Comparison of ENCODE assay signal across 9 cellular contexts in the genomic region with DNA sequence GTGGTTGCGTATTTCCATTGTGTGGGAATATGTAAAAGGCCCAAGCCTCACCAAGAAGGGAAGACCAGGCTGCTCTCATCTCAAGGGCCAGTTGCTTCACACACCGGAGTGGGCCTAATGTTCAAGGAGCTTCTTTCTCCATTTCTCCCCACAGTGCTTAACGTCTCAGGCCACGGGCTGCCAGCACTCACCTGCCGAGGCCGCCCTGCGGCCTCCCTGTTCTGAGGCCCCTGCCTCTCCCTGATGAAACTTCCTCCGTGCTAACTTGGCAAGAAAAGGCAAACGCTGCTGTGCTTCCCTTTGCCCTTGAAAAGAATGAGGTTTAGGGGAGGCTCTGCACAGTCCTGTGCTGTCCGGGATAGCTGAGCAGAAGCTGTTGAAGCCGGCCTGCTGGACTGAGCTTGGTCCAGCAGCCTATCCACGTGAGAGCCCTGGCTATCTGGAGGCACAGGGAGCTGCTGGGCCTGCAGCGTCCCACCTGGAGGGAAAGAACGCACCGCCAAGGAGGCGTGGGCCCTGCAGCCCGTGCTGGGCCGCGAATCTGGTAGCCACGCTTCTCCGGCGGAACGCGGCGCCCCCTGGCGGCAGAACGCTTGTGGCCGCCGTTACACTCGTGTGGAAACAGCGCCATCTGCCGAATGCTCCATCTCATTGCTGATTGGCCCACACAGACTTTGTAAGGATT.
DNase-seq lines count a peak whose midpoint lies in the region; ATAC-seq and TF ChIP-seq lines count a peak whose summit lies in the region.
"Had no signal": no experiment of that assay in that cellular context is flagged by ENCODE, and none has a peak within 500 bp of the region (broad histone marks: within the 10 kb centered on the region; RNA-seq: fewer than 3 reads in every experiment).

No MANE protein-coding gene starts in this region.

- TF ChIP-seq CTCF in HEK293 (tag by site-specific recombination; IDR thresholded peaks at IDR 0.05) = peak; percentile 100
- TF ChIP-seq CTCF in retinal pigment epithelial cell (conservative IDR thresholded peaks at IDR 0.05; ENCODE audit: low read depth, low read length) = peak; percentile 98

- CTCF ChIA-PET in HEK293 (lab: Yijun Ruan, JAX) = interaction anchor here (0.6 to 11.4 kb wide), 49 partner anchors 9 to 889 kb away, joined by 3 to 581 read pairs (median 5); partner anchors contain the start of genes ANKRD18B and NOL6

- H3K9me3 ChIP-seq in HEK293 (ENCODE audit: control insufficient read depth, insufficient read depth, low read depth, low read length) (no peaks in the 10 kb centered on the region), adipocyte (ENCODE audit: control insufficient read depth, low read length) (peaks cover 6% of the 10 kb centered on the region)

- POLR2A ChIA-PET in HEK293 (lab: Yijun Ruan, JAX) = interaction anchor here (1.2 kb wide), 1 partner anchor 98 kb away, joined by 8 read pairs; no protein-coding TSS in a partner anchor

- ATAC-seq in left ventricle myocardium superior (peak; percentile 89), GM19397 (IDR thresholded peaks at IDR 0.05; ENCODE audit: unreplicated experiment) (no peak)

- H3K27ac ChIP-seq in HEK293 (ENCODE audit: extremely low read depth, low read depth, low read length) = no peak overlapping the region
- H3K27ac ChIP-seq: epithelial cell of prostate had no signal

- peaks cover 17% of the 10 kb centered on the region for H3K27me3 ChIP-seq in adipocyte (replicated peaks; ENCODE audit: control insufficient read depth, insufficient read depth, low read length)

- H3K36me3 ChIP-seq in HEK293 (ENCODE audit: control insufficient read depth in 2 of 2, insufficient read depth in 1 of 2, low read length in 2 of 2) (no peaks in the 10 kb centered on the region), adipocyte (ENCODE audit: control insufficient read depth, insufficient read depth, low read length, severe bottlenecking) (no peaks in the 10 kb centered on the region)

- H3K4me1 ChIP-seq in HEK293 (ENCODE audit: control insufficient read depth, insufficient read depth, low read length) = no peaks in the 10 kb centered on the region
- no peaks in the 10 kb centered on the region for H3K4me1 ChIP-seq in adipocyte (ENCODE audit: control insufficient read depth, insufficient read depth, low read length)

- DNase-seq in EH (ENCODE audit: low read depth) = peak; percentile 75
- DNase-seq in NCI-H1417 treated with DMSO at 0.1 percent for 48 hours (lab: John Stamatoyannopoulos, UW) = peak; percentile 13
- peak; percentile 65 to 85 (median 79) for DNase-seq in T-helper 1 cell
- peak; percentile 92 for DNase-seq in adipocyte (ENCODE audit: low read depth)
- DNase-seq in left ventricle myocardium superior = peak; percentile 93
- peak; percentile 16 for DNase-seq in retinal pigment epithelial cell (ENCODE audit: low read depth)

- H3K9ac ChIP-seq in adipocyte (ENCODE audit: low read length) = no peak overlapping the region

- H3K4me3 ChIP-seq in HEK293 (ENCODE audit: low read depth, low read length) (no peak overlapping the region), adipocyte (ENCODE audit: low read length) (no peak overlapping the region), retinal pigment epithelial cell (ENCODE audit: low read length) (no peak overlapping the region)

- intact Hi-C loops in left ventricle myocardium superior (cut with micrococcal nuclease) = loop anchor here (5.0 kb wide), 1 partner anchor 100 kb away; no protein-coding TSS in a partner anchor

TF ChIP-seq in HEK293, 187 proteins besides CTCF, POLR2A, EP300 and RAD21 (continues in another document):
- TF ChIP-seq TRIM28 (IDR thresholded peaks at IDR 0.05; ENCODE audit: borderline replicate concordance, low read length) (peak; percentile 70; the same call in 1 of the 2 replicates), ZNF521 (tag by site-specific recombination; IDR thresholded peaks at IDR 0.05) (no peak), ZSCAN30 (tag by site-specific recombination; IDR thresholded peaks at IDR 0.05) (peak; percentile 91), ZSCAN16 (tag by site-specific recombination; IDR thresholded peaks at IDR 0.05) (no peak), ZNF23 (tag by site-specific recombination; IDR thresholded peaks at IDR 0.05; ENCODE audit: borderline replicate concordance) (no peak), ZNF350 (tag by site-specific recombination; IDR thresholded peaks at IDR 0.05) (no peak), ZNF580 (tag by site-specific recombination; IDR thresholded peaks at IDR 0.05) (0 out of 2 replicates have a peak, but pooled peaks have one; percentile 35), HIC1 (tag by site-specific recombination; IDR thresholded peaks at IDR 0.05) (no peak), ZNF621 (tag by site-specific recombination; IDR thresholded peaks at IDR 0.05) (no peak), EGR2 (tag by site-specific recombination; IDR thresholded peaks at IDR 0.05; ENCODE audit: low read depth) (peak; percentile 26; the same call in 1 of the 2 replicates), ZNF473 (tag by site-specific recombination; IDR thresholded peaks at IDR 0.05) (no peak), ZNF843 (tag by site-specific recombination; IDR thresholded peaks at IDR 0.05) (no peak), ZNF157 (tag by site-specific recombination; IDR thresholded peaks at IDR 0.05) (no peak), ZNF654 (tag by site-specific recombination; IDR thresholded peaks at IDR 0.05; ENCODE audit: low read depth) (peak; percentile 93), YY2 (tag by site-specific recombination; IDR thresholded peaks at IDR 0.05) (0 out of 2 replicates have a peak, but pooled peaks have one; percentile 28), BCL11A (tag by site-specific recombination; IDR thresholded peaks at IDR 0.05; ENCODE audit: low read depth) (no peak), ZBTB17 (tag by site-specific recombination; IDR thresholded peaks at IDR 0.05) (peak; percentile 51; the same call in 1 of the 2 replicates), ZNF394 (tag by site-specific recombination; IDR thresholded peaks at IDR 0.05; ENCODE audit: borderline replicate concordance) (peak; percentile 56; the same call in 1 of the 2 replicates), ZNF585B (tag by site-specific recombination; IDR thresholded peaks at IDR 0.05) (no peak), ZNF639 (tag by site-specific recombination; IDR thresholded peaks at IDR 0.05) (peak; percentile 67; the same call in 1 of the 2 replicates), GLI2 (tag by site-specific recombination; IDR thresholded peaks at IDR 0.05; ENCODE audit: borderline replicate concordance, low read depth) (no peak), ZNF776 (tag by site-specific recombination; IDR thresholded peaks at IDR 0.05; ENCODE audit: borderline replicate concordance) (no peak), TCF7L2 (IDR thresholded peaks at IDR 0.05; ENCODE audit: borderline replicate concordance, low read depth, low read length) (no peak), FEZF1 (tag by site-specific recombination; IDR thresholded peaks at IDR 0.05) (no peak), ZNF626 (tag by site-specific recombination; IDR thresholded peaks at IDR 0.05) (no peak), ZBTB1 (tag by site-specific recombination; IDR thresholded peaks at IDR 0.05) (no peak), ZNF175 (tag by site-specific recombination; IDR thresholded peaks at IDR 0.05) (no peak)
- TF ChIP-seq, protein P1, sequence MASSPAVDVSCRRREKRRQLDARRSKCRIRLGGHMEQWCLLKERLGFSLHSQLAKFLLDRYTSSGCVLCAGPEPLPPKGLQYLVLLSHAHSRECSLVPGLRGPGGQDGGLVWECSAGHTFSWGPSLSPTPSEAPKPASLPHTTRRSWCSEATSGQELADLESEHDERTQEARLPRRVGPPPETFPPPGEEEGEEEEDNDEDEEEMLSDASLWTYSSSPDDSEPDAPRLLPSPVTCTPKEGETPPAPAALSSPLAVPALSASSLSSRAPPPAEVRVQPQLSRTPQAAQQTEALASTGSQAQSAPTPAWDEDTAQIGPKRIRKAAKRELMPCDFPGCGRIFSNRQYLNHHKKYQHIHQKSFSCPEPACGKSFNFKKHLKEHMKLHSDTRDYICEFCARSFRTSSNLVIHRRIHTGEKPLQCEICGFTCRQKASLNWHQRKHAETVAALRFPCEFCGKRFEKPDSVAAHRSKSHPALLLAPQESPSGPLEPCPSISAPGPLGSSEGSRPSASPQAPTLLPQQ (tag by site-specific recombination; IDR thresholded peaks at IDR 0.05) = peak; percentile 89

Comparison
In these comparisons a context has a peak if more than half of its experiments do, and no peak if none do; other contexts are left out.
1. DNase-seq: peak in every context shown above with its lines; median percentile 93 in left ventricle myocardium superior; 92 in adipocyte; 79 in T-helper 1 cell; 75 in EH; 16 in retinal pigment epithelial cell; 13 in NCI-H1417 treated with DMSO at 0.1 percent for 48 hours.